ENCODE assay signal across 8 cellular contexts in genomic region chr16:29806641-29807425, GRCh38. TPM values are rescaled to one million over a fixed set of nuclear protein-coding genes. Genes with fewer than 3 reads are reported as not detected.
DNase-seq lines count a peak whose midpoint lies in the region; ATAC-seq and TF ChIP-seq lines count a peak whose summit lies in the region.

No MANE protein-coding gene starts in this region.

- peak overlapping the region; percentile 80 for H3K4me3 Mint-ChIP-seq in activated B cell treated with CpG ODN at 0.5 μM for 24 hours

- H3K27ac ChIP-seq in ectodermal cell (ENCODE audit: insufficient read depth, low read depth, low read length, poor library complexity, severe bottlenecking) (peak overlapping the region; percentile 86), muscle layer of colon (ENCODE audit: low read depth, low read length) (peak overlapping the region; percentile 94), upper lobe of left lung (peak overlapping the region; percentile 86 to 94 (median 92))

- TF ChIP-seq POLR2A in upper lobe of left lung (IDR thresholded peaks at IDR 0.05) = no peak

- CTCF ChIA-PET in activated B cell treated with CpG ODN at 0.5 μM for 24 hours (lab: Charles Lee) = interaction anchor here (1.0 to 2.8 kb wide), 8 partner anchors 9 to 200 kb away, joined by 3 to 43 read pairs (median 8); partner anchors contain the start of genes KIF22, MVP and PAGR1

- H3K36me3 ChIP-seq in ectodermal cell (ENCODE audit: control insufficient read depth, insufficient read depth, low read length) (peaks cover 16% of the 10 kb centered on the region), muscle layer of colon (ENCODE audit: insufficient read depth, low read length) (peaks cover 17% of the 10 kb centered on the region), upper lobe of left lung (peaks cover 2 to 21% (median 17%) of the 10 kb centered on the region in 4 donors)

- intact Hi-C loops in activated B cell treated with CpG ODN at 0.5 μM for 24 hours (cut with micrococcal nuclease) = loop anchor here (1.0 to 2.0 kb wide), 6 partner anchors 9 to 225 kb away; partner anchors contain the start of genes KIF22, MVP and PAGR1

- no peak overlapping the region for H3K9ac ChIP-seq in muscle layer of colon (ENCODE audit: low read length)

- TF ChIP-seq EP300 in upper lobe of left lung (IDR thresholded peaks at IDR 0.05) = no peak

- no peaks in the 10 kb centered on the region for H3K27me3 Mint-ChIP-seq in activated B cell treated with CpG ODN at 0.5 μM for 24 hours

- POLR2A ChIA-PET in activated B cell treated with CpG ODN at 0.5 μM for 24 hours (lab: Charles Lee) = interaction anchor here (0.5 to 5.5 kb wide), 19 partner anchors 11 to 1315 kb away, joined by 3 to 147 read pairs (median 5); partner anchors contain the start of genes ALDOA, KCTD13, KIF22 and MVP

- peak overlapping the region; percentile 81 for H3K27ac Mint-ChIP-seq in activated B cell treated with CpG ODN at 0.5 μM for 24 hours

- H3K9me3 ChIP-seq in ectodermal cell (ENCODE audit: control insufficient read depth, low read length) (no peaks in the 10 kb centered on the region), muscle layer of colon (ENCODE audit: low read length) (no peaks in the 10 kb centered on the region), upper lobe of left lung (no peaks in the 10 kb centered on the region)

- H3K27me3 ChIP-seq in ectodermal cell (ENCODE audit: control insufficient read depth, insufficient read depth, low read length, poor library complexity, severe bottlenecking) = no peaks in the 10 kb centered on the region
- H3K27me3 ChIP-seq in muscle layer of colon (ENCODE audit: control insufficient read depth in 1 of 2, insufficient read depth in 2 of 2, low read length in 2 of 2) = no peaks in the 10 kb centered on the region
- peaks cover 0 to under 1% (median 0%) of the 10 kb centered on the region in 4 donors for H3K27me3 ChIP-seq in upper lobe of left lung

- H3K4me1 Mint-ChIP-seq in activated B cell treated with CpG ODN at 0.5 μM for 24 hours = peaks cover 58% of the 10 kb centered on the region

- TF ChIP-seq CTCF in activated B cell treated with CpG ODN at 0.5 μM for 24 hours (IDR thresholded peaks at IDR 0.05) = no peak
- TF ChIP-seq CTCF in upper lobe of left lung (IDR thresholded peaks at IDR 0.05) = peak in 1 of 6 experiments; percentile 10

- peaks cover 28% of the 10 kb centered on the region for H3K36me3 Mint-ChIP-seq in activated B cell treated with CpG ODN at 0.5 μM for 24 hours (ENCODE audit: low read depth)

- peak; percentile 12 to 51 for DNase-seq in SHP77 (lab: John Stamatoyannopoulos, UW)
- no peak for DNase-seq in SHP77 treated with DMSO at 0.1 percent for 48 hours (lab: John Stamatoyannopoulos, UW)
- peak; percentile 99 for DNase-seq in NCI-H146 (lab: John Stamatoyannopoulos, UW)
- DNase-seq in activated B cell treated with CpG ODN at 0.5 μM for 24 hours = peak; percentile 55
- peak; percentile 58 to 91 for DNase-seq in upper lobe of left lung
- no peak for DNase-seq in germinal center (ENCODE audit: low spot score)

- H3K4me3 ChIP-seq in ectodermal cell (ENCODE audit: insufficient read depth, low read depth, low read length) = peak overlapping the region; percentile 70
- H3K4me3 ChIP-seq in muscle layer of colon (ENCODE audit: low read depth in 1 of 2, low read length in 2 of 2) = peak overlapping the region; percentile 54 to 61
- H3K4me3 ChIP-seq in upper lobe of left lung = peak overlapping the region; percentile 62 to 75 (median 68)

- no peaks in the 10 kb centered on the region for H3K9me3 Mint-ChIP-seq in activated B cell treated with CpG ODN at 0.5 μM for 24 hours

- H3K4me1 ChIP-seq in ectodermal cell (ENCODE audit: control insufficient read depth, insufficient read depth, low read length) (peaks cover 33% of the 10 kb centered on the region), muscle layer of colon (ENCODE audit: insufficient read depth, low read length) (peaks cover 41% of the 10 kb centered on the region), upper lobe of left lung (peaks cover 44 to 59% (median 53%) of the 10 kb centered on the region in 4 donors)

- 0% methylated on average over 99 of the region's 99 CpGs for WGBS in ectodermal cell, 2 experiments
- 0% methylated on average over 3 to 10 of the region's 99 CpGs for WGBS in upper lobe of left lung, 2 donors

- ATAC-seq in activated B cell treated with CpG ODN at 0.5 μM for 24 hours (ENCODE audit: low read depth) (no peak), upper lobe of left lung (ENCODE audit: low FRiP score in 2 of 2) (no peak)

RNA-seq across cellular contexts. Expression of gene MAZ, which starts 0.5 kb away (rescaled TPM):
- total RNA-seq in activated B cell treated with CpG ODN at 0.5 μM for 24 hours (172 and 187 TPM in 2 replicates), upper lobe of left lung (100 to 1,000 TPM in 5 of 6 donors, 10 to 100 TPM in 1; 83.7 to 232 (median 165) TPM)
- 565 TPM for polyA plus RNA-seq in ectodermal cell (2013, experiment 1 of 4)
- polyA plus RNA-seq in ectodermal cell (2013, experiment 2 of 4) = 525 TPM
- 331 TPM for polyA plus RNA-seq in ectodermal cell (2013, experiment 3 of 4)
- polyA plus RNA-seq in ectodermal cell (2013, experiment 4 of 4) = 357 TPM

RNA-seq across cellular contexts. Expression of gene PRRT2, which starts 5.2 kb away (rescaled TPM):
- total RNA-seq in activated B cell treated with CpG ODN at 0.5 μM for 24 hours (0.11 and 0.54 TPM in 2 replicates), upper lobe of left lung (10 to 100 TPM in 2 of 6 donors, 1 to 10 TPM in 4; 1.4 to 13.6 (median 2.5) TPM)
- polyA plus RNA-seq in ectodermal cell (2013, experiment 1 of 4) = 117 TPM
- 92.1 TPM for polyA plus RNA-seq in ectodermal cell (2013, experiment 2 of 4)
- polyA plus RNA-seq in ectodermal cell (2013, experiment 3 of 4) = 94.4 TPM
- polyA plus RNA-seq in ectodermal cell (2013, experiment 4 of 4) = 105 TPM

RNA-seq across cellular contexts. Expression of gene PAGR1, which starts 9.1 kb away (rescaled TPM):
- total RNA-seq in activated B cell treated with CpG ODN at 0.5 μM for 24 hours = 18.6 and 20.3 TPM in 2 replicates
- polyA plus RNA-seq in ectodermal cell (2013, experiment 1 of 4) = 119 TPM
- polyA plus RNA-seq in ectodermal cell (2013, experiment 2 of 4) = 101 TPM
- 98.3 TPM for polyA plus RNA-seq in ectodermal cell (2013, experiment 3 of 4)
- 106 TPM for polyA plus RNA-seq in ectodermal cell (2013, experiment 4 of 4)
- 10 to 100 TPM; 22.6 to 49.5 (median 34.6) TPM for total RNA-seq in upper lobe of left lung

RNA-seq across cellular contexts. Expression of gene MVP, which starts 13.4 kb away (rescaled TPM):
- total RNA-seq in activated B cell treated with CpG ODN at 0.5 μM for 24 hours (177 and 179 TPM in 2 replicates), upper lobe of left lung (100 to 1,000 TPM; 260 to 411 (median 312) TPM)
- polyA plus RNA-seq in ectodermal cell (2013, experiment 1 of 4) = 4.4 TPM
- polyA plus RNA-seq in ectodermal cell (2013, experiment 2 of 4) = 4.4 TPM
- polyA plus RNA-seq in ectodermal cell (2013, experiment 3 of 4) = 2.9 TPM
- polyA plus RNA-seq in ectodermal cell (2013, experiment 4 of 4) = 4.0 TPM

RNA-seq across cellular contexts. Expression of gene KIF22, which starts 16.3 kb away (rescaled TPM):
- total RNA-seq in activated B cell treated with CpG ODN at 0.5 μM for 24 hours = 33.1 and 40.1 TPM in 2 replicates
- 139 TPM for polyA plus RNA-seq in ectodermal cell (2013, experiment 1 of 4)
- 127 TPM for polyA plus RNA-seq in ectodermal cell (2013, experiment 2 of 4)
- polyA plus RNA-seq in ectodermal cell (2013, experiment 3 of 4) = 117 TPM
- polyA plus RNA-seq in ectodermal cell (2013, experiment 4 of 4) = 118 TPM
- total RNA-seq in upper lobe of left lung = 10 to 100 TPM in 5 of 6 donors, 1 to 10 TPM in 1; 9.1 to 43.5 (median 26.6) TPM

Comparison
In these comparisons a context has a peak if more than half of its experiments do, and no peak if none do; other contexts are left out.
1. DNase-seq: peak in SHP77 (2 of 2), NCI-H146 (single experiment), activated B cell treated with CpG ODN at 0.5 μM for 24 hours (single experiment) and upper lobe of left lung (2 of 2); none in SHP77 treated with DMSO at 0.1 percent for 48 hours (single experiment) and germinal center (single experiment).
2. Peak in every context shown above with its lines, with median percentiles within 50 percentile points of each other: H3K27ac ChIP-seq and H3K4me3 ChIP-seq.